In the genomic region with DNA sequence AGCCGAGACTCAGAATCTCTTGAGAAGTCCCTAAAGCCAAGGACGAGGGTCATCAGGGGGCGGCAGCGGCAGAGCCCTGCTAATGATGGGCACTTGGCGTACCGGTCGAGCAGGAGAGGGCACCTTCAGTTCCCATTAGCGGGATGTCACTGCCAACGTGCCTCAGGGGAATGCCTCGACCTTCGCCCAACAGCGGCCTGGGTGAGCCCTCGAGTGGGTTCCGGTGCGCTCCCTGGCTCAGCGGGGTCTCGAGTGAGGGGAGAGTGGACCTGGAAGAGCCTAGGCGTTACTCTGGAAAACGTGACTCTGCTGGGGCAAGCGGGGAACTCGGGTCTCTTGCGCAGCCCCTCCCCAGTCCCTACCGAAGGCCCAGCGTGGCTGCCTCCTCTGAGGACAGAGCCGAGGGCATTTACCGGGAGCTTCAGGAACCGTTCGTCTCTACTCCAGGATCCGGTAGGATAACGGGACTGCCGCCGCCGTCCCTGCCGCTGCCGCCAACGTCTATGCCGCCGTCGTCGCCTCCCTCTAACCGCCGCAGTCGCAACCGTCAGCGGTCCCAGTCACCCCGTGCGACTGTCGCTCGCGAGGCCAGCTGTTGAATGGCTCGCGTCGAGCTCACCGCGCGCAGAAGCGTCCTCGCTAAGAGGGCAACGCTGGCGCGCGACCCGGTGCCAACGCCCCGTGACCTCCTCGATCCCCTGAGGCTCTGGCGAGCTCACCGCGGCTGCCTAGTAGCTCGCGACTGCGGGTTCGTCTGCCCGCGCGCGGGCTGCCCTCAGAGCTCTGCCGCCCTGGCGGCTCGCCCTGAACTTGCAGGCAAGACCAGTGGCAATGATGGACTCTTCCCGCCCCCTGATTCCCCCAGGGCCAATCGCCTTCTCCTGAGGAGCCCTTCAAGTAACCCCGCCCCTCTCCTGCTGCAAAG, we compare ENCODE assay signal across 8 cellular contexts. TPM values are rescaled to one million over a fixed set of nuclear protein-coding genes. Genes with fewer than 3 reads are reported as not detected.
DNase-seq lines count a peak whose midpoint lies in the region; ATAC-seq, FAIRE-seq and TF ChIP-seq lines count a peak whose summit lies in the region.

No MANE protein-coding gene starts in this region.

- H2BK5ac ChIP-seq in H9 (ENCODE audit: insufficient read length, low read length): no peak overlapping the region

- no peaks in the 10 kb centered on the region for H3K36me3 ChIP-seq in pancreas
- H3K36me3 ChIP-seq in OCI-LY7 (ENCODE audit: insufficient read depth, low read length): no peaks in the 10 kb centered on the region

- H3K4me3 ChIP-seq in pancreas: no peak overlapping the region
- no peak overlapping the region for H3K4me3 ChIP-seq in OCI-LY7 (ENCODE audit: low read depth, low read length, poor library complexity, severe bottlenecking)

- no peaks in the 10 kb centered on the region for H3K4me1 ChIP-seq in H9 (ENCODE audit: insufficient read depth, low read length)
- H3K4me1 ChIP-seq in pancreas: no peaks in the 10 kb centered on the region
- H3K4me1 ChIP-seq in OCI-LY7 (ENCODE audit: insufficient read depth, low read length, poor library complexity, severe bottlenecking): no peaks in the 10 kb centered on the region

- no peak overlapping the region for H2AK5ac ChIP-seq in H9 (ENCODE audit: insufficient read length, low read length)

- no peaks in the 10 kb centered on the region for H3K23me2 ChIP-seq in H9 (ENCODE audit: insufficient read length, low read depth, low read length, poor library complexity, severe bottlenecking)

- H2BK12ac ChIP-seq in H9 (ENCODE audit: insufficient read length, low read depth, low read length): no peak overlapping the region

- intact Hi-C loops in pancreas (cut with DNase I) (no loop called here), OCI-LY7 (cut with micrococcal nuclease; ENCODE audit: unreplicated experiment) (no loop called here)

- H3K4me1 Mint-ChIP-seq in H9: no peaks in the 10 kb centered on the region

- no peak overlapping the region for H4K91ac ChIP-seq in H9 (ENCODE audit: insufficient read length, low read depth, low read length)

- H3K9me3 ChIP-seq in H9 (ENCODE audit: control insufficient read depth, low read depth, low read length): peaks cover 25% of the 10 kb centered on the region
- no peaks in the 10 kb centered on the region for H3K9me3 ChIP-seq in pancreas
- H3K9me3 ChIP-seq in OCI-LY7 (ENCODE audit: low read length): no peaks in the 10 kb centered on the region

- peaks cover 0 to 8% (median 2%) of the 10 kb centered on the region in 3 experiments; a peak in 4 of 7 replicates for H3K36me3 Mint-ChIP-seq in H9 (ENCODE audit: insufficient read depth in 1 of 3, low read depth in 3 of 3)

- BruUV-seq in OCI-LY7 (replicated peaks; lab: Mats Ljungman, UMichigan): no TSS peak

- no peak overlapping the region for H3K27ac Mint-ChIP-seq in H9

- H3K79me1 ChIP-seq in H9 (ENCODE audit: insufficient read depth, low read depth, low read length, poor library complexity, severe bottlenecking): no peaks in the 10 kb centered on the region

- no peaks in the 10 kb centered on the region for H3K79me2 ChIP-seq in H9 (ENCODE audit: insufficient read depth, low read length)
- H3K79me2 ChIP-seq in OCI-LY7 (ENCODE audit: insufficient read depth, low read depth, low read length): no peaks in the 10 kb centered on the region

- no peaks in the 10 kb centered on the region for H3K9me2 ChIP-seq in OCI-LY7 (ENCODE audit: insufficient read depth, low read length)

- H3K4ac ChIP-seq in H9 (ENCODE audit: low read depth, low read length): no peak overlapping the region

- H3K27me3 ChIP-seq in H9 (ENCODE audit: insufficient read depth, low read length): peaks cover 2% of the 10 kb centered on the region; the same call in 1 of the 2 replicates
- H3K27me3 ChIP-seq in pancreas: peaks cover 2 to 31% (median 6%) of the 10 kb centered on the region in 4 donors

- peak overlapping the region; percentile 36 for H3K4me2 ChIP-seq in H9 (ENCODE audit: insufficient read depth, insufficient read length, low read length)
- H3K4me2 ChIP-seq in OCI-LY7 (ENCODE audit: low read length): no peak overlapping the region

- no peaks in the 10 kb centered on the region for H4K20me1 ChIP-seq in H9 (ENCODE audit: control insufficient read depth, insufficient read depth, insufficient read length)
- H4K20me1 ChIP-seq in OCI-LY7 (ENCODE audit: insufficient read depth, low read length): no peaks in the 10 kb centered on the region

- DNase-seq in H9 (peak; percentile 89), activated T-cell treated with anti-CD3 and anti-CD28 coated beads for 48 hours (ENCODE audit: low read depth) (peak; percentile 43), fibroblast of gingiva (ENCODE audit: low read depth) (peak; percentile 2), pancreas (peak in 5 of 6 donors; percentile 16 to 58 (median 26)), RPMI8226 (no peak), OCI-LY7 (ENCODE audit: low spot score) (no peak), KG1 (lab: John Stamatoyannopoulos, UW) (no peak)

- no peak overlapping the region for H2BK15ac ChIP-seq in H9 (ENCODE audit: low read depth, low read length)

- H3K14ac ChIP-seq in H9 (ENCODE audit: insufficient read depth, low read length): no peak overlapping the region; the same call in 1 of the 2 replicates

- no peak overlapping the region for H3K23ac ChIP-seq in H9 (ENCODE audit: insufficient read length, low read depth, low read length)

- H3K18ac ChIP-seq in H9 (ENCODE audit: insufficient read length, low read depth, low read length): no peak overlapping the region

- H3T11ph ChIP-seq in H9 (ENCODE audit: low read length): no peak overlapping the region

- POLR2A ChIA-PET in OCI-LY7 (lab: Charles Lee): no interaction called here

- H3K27me3 Mint-ChIP-seq in H9 (ENCODE audit: low read depth): peaks cover 2% of the 10 kb centered on the region

- H3K4me3 Mint-ChIP-seq in H9: peak overlapping the region in 1 of 2 experiments; percentile 72; a peak in 3 of 5 replicates

- H4K5ac ChIP-seq in H9 (ENCODE audit: insufficient read length, low read depth, low read length): no peak overlapping the region

- H4K8ac ChIP-seq in H9 (replicated peaks; ENCODE audit: insufficient read length, low read depth, low read length): no peak overlapping the region

- ATAC-seq in pancreas (peak in 3 of 4 donors; percentile 36 to 87 (median 51)), HG03442 (IDR thresholded peaks at IDR 0.05; ENCODE audit: unreplicated experiment) (no peak)

- no peak overlapping the region for H3K27ac ChIP-seq in H9 (ENCODE audit: insufficient read length, low read depth, low read length)
- no peak overlapping the region for H3K27ac ChIP-seq in pancreas
- H3K27ac ChIP-seq in OCI-LY7 (ENCODE audit: low read depth, low read length, poor library complexity, severe bottlenecking): no peak overlapping the region

- H2BK20ac ChIP-seq in H9 (ENCODE audit: low read depth, low read length, poor library complexity, severe bottlenecking): no peak overlapping the region

- H3K56ac ChIP-seq in H9 (ENCODE audit: insufficient read length, low read depth, low read length): no peak overlapping the region

- no peak overlapping the region for H3K9ac ChIP-seq in H9 (ENCODE audit: extremely low read depth, insufficient read length, low read length)

- H3K9me3 Mint-ChIP-seq in H9: peaks cover 59 to 61% of the 10 kb centered on the region in 2 experiments

- no CpG with 5 or more reads among the region's 83 CpGs for WGBS in H9 (ENCODE audit: extremely low coverage, insufficient read length, low lambda C conversion rate)
- 27 to 39% methylated on average over 73 to 83 of the region's 83 CpGs for WGBS in pancreas, 2 donors

- H2BK120ac ChIP-seq in H9 (ENCODE audit: low read depth, low read length, poor library complexity, severe bottlenecking): no peak overlapping the region

- CTCF ChIA-PET in OCI-LY7 (lab: Charles Lee; ENCODE audit: unreplicated experiment): no interaction called here

- TF ChIP-seq CTCF in H9 (conservative IDR thresholded peaks at IDR 0.05) (no peak; the same call in 2 of the 3 replicates), pancreas (IDR thresholded peaks at IDR 0.05) (peak in 1 of 4 donors; percentile 11), OCI-LY7 (conservative IDR thresholded peaks at IDR 0.05; ENCODE audit: low read length) (no peak)

- no peak for FAIRE-seq in pancreas (lab: Jason Lieb, UNC)

- H2AFZ ChIP-seq in H9 (ENCODE audit: low read length) (no peak overlapping the region), OCI-LY7 (ENCODE audit: low read length) (no peak overlapping the region)

RNA-seq across cellular contexts. Expression of gene PGRMC1, which starts 37.1 kb away (rescaled TPM):
- total RNA-seq in H9 (2021): 133 TPM in 2 replicates
- total RNA-seq in pancreas: 10 to 100 TPM; 17.0 to 40.1 (median 26.5) TPM
- polyA plus RNA-seq in pancreas: 10 to 100 TPM; 23.5 to 50.2 TPM
- total RNA-seq in OCI-LY7 (2014; rRNA removed; shearing (Covaris generic)): 23.9 and 24.6 TPM in 2 replicates
- 22.9 and 23.4 TPM in 2 replicates for total RNA-seq in OCI-LY7 (2022)

Comparison
In these comparisons a context has a peak if more than half of its experiments do, and no peak if none do; other contexts are left out.
1. DNase-seq: peak in H9 (single experiment), activated T-cell treated with anti-CD3 and anti-CD28 coated beads for 48 hours (single experiment), fibroblast of gingiva (single experiment) and pancreas (5 of 6); none in RPMI8226 (single experiment), OCI-LY7 (single experiment) and KG1 (single experiment).